In the genomic region with DNA sequence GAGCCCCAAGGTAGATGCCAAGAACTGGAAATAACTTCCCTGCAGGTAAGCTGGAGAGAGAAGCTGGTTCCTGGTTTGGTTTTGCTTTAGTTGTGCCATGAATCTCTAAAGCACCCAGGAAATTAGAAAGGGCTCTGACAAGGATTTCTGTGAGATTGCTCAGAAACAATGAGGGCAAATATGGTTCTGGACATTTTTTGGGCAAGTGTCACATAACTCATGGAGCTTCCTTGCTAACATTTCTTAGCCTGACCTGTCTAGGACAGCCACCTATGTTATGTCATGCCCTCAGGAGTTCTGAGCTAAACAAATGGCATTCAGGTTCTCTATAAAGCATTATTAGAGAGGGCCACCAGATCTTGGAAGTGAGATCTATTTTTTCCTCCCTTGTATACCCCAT, we compare ENCODE assay signal across 23 cellular contexts.
DNase-seq lines count a peak whose midpoint lies in the region; ATAC-seq, FAIRE-seq and TF ChIP-seq lines count a peak whose summit lies in the region.
"Had no signal": no experiment of that assay in that cellular context is flagged by ENCODE, and none has a peak within 500 bp of the region (broad histone marks: within the 10 kb centered on the region; RNA-seq: fewer than 3 reads in every experiment).

No MANE protein-coding gene starts in this region.

- TF ChIP-seq CTCF in astrocyte (IDR thresholded peaks at IDR 0.05; ENCODE audit: insufficient read depth, low read depth, low read length), result no peak
- TF ChIP-seq CTCF in neural progenitor cell (IDR thresholded peaks at IDR 0.05), result no peak

- H4K8ac ChIP-seq in trophoblast cell (ENCODE audit: low read depth, low read length), result no peak overlapping the region

- H2BK5ac ChIP-seq in trophoblast cell (ENCODE audit: low read depth, low read length, poor library complexity), result no peak overlapping the region

- H3K27me3 ChIP-seq in astrocyte (ENCODE audit: insufficient read depth, low read length) (no peaks in the 10 kb centered on the region), neural progenitor cell (no peaks in the 10 kb centered on the region), trophoblast cell (ENCODE audit: insufficient read depth, low read length) (no peaks in the 10 kb centered on the region)
- H3K27me3 ChIP-seq: BE2C had no signal

- H3K27me3 Mint-ChIP-seq in astrocyte (ENCODE audit: low read depth, unreplicated experiment) (no peaks in the 10 kb centered on the region), neural progenitor cell (ENCODE audit: insufficient read depth, low read depth) (peaks cover 3% of the 10 kb centered on the region)
- no peaks in the 10 kb centered on the region for H3K27me3 Mint-ChIP-seq in activated naive CD8-positive, alpha-beta T cell treated with anti-CD3 and anti-CD28 coated beads for 36 hours
- H3K27me3 Mint-ChIP-seq: CD4-positive, alpha-beta T cell had no signal

- H4K20me1 ChIP-seq in astrocyte (ENCODE audit: insufficient read depth, low read length) (no peaks in the 10 kb centered on the region), neural progenitor cell (ENCODE audit: low read depth) (no peaks in the 10 kb centered on the region)
- H4K20me1 ChIP-seq: BLaER1 had no signal

- H3K36me3 Mint-ChIP-seq in astrocyte (ENCODE audit: low read depth, unreplicated experiment), result no peaks in the 10 kb centered on the region
- no peaks in the 10 kb centered on the region for H3K36me3 Mint-ChIP-seq in neural progenitor cell
- H3K36me3 Mint-ChIP-seq in activated naive CD8-positive, alpha-beta T cell treated with anti-CD3 and anti-CD28 coated beads for 36 hours, result no peaks in the 10 kb centered on the region
- H3K36me3 Mint-ChIP-seq: CD8-positive, alpha-beta T cell had no signal

- H2BK120ac ChIP-seq in trophoblast cell (ENCODE audit: insufficient read depth, low read length, poor library complexity), result no peak overlapping the region

- H3K9me3 ChIP-seq in astrocyte (ENCODE audit: insufficient read depth, low read depth, low read length), result no peaks in the 10 kb centered on the region
- no peaks in the 10 kb centered on the region for H3K9me3 ChIP-seq in neural progenitor cell (ENCODE audit: low read depth)
- no peaks in the 10 kb centered on the region for H3K9me3 ChIP-seq in trophoblast cell (ENCODE audit: insufficient read depth, low read depth, low read length)
- H3K9me3 ChIP-seq: BE2C, BLaER1, Caco-2 had no signal

- intact Hi-C loops in left colon (cut with DNase I, micrococcal nuclease), result no loop called here

- H3K18ac ChIP-seq in trophoblast cell (ENCODE audit: low read length), result no peak overlapping the region

- no peak for ATAC-seq in GM21723 (IDR thresholded peaks at IDR 0.05; ENCODE audit: unreplicated experiment)
- ATAC-seq in left colon, result no peak
- ATAC-seq: CD8-positive, alpha-beta T cell had no signal

- no peak overlapping the region for H3K4me3 Mint-ChIP-seq in astrocyte (ENCODE audit: unreplicated experiment)
- no peak overlapping the region for H3K4me3 Mint-ChIP-seq in neural progenitor cell
- H3K4me3 Mint-ChIP-seq in activated naive CD8-positive, alpha-beta T cell treated with anti-CD3 and anti-CD28 coated beads for 36 hours, result no peak overlapping the region
- H3K4me3 Mint-ChIP-seq: CD4-positive, alpha-beta T cell; CD8-positive, alpha-beta T cell had no signal

- peaks cover 4% of the 10 kb centered on the region for H3K79me1 ChIP-seq in trophoblast cell (ENCODE audit: low read length)

- H2AK5ac ChIP-seq in trophoblast cell (ENCODE audit: low read length), result no peak overlapping the region

- no peak overlapping the region for H3K27ac Mint-ChIP-seq in astrocyte (ENCODE audit: unreplicated experiment)
- peak overlapping the region; percentile 42 for H3K27ac Mint-ChIP-seq in neural progenitor cell
- no peak overlapping the region for H3K27ac Mint-ChIP-seq in activated naive CD8-positive, alpha-beta T cell treated with anti-CD3 and anti-CD28 coated beads for 36 hours
- H3K27ac Mint-ChIP-seq: CD4-positive, alpha-beta T cell; CD8-positive, alpha-beta T cell had no signal

- H3K27ac ChIP-seq in astrocyte (ENCODE audit: low read depth, low read length) (no peak overlapping the region), neural progenitor cell (no peak overlapping the region), trophoblast cell (ENCODE audit: low read depth, low read length) (no peak overlapping the region)
- H3K27ac ChIP-seq: BLaER1 had no signal

- H2AFZ ChIP-seq in astrocyte (ENCODE audit: low read depth, low read length), result no peak overlapping the region
- no peak overlapping the region for H2AFZ ChIP-seq in neural progenitor cell (replicated peaks)
- no peak overlapping the region for H2AFZ ChIP-seq in trophoblast cell (ENCODE audit: insufficient read depth, low read length, poor library complexity)

- peaks cover 13% of the 10 kb centered on the region for H3K4me1 ChIP-seq in astrocyte (ENCODE audit: insufficient read depth, low read length)
- H3K4me1 ChIP-seq in neural progenitor cell, result no peaks in the 10 kb centered on the region
- peaks cover 6 to 13% of the 10 kb centered on the region in 2 experiments for H3K4me1 ChIP-seq in trophoblast cell (ENCODE audit: control insufficient read depth in 1 of 2, insufficient read depth in 2 of 2, low read length in 2 of 2)
- H3K4me1 ChIP-seq: BE2C, Caco-2 had no signal

- no peak overlapping the region for H3K14ac ChIP-seq in trophoblast cell (ENCODE audit: low read length)

- H3K4me1 Mint-ChIP-seq in astrocyte (ENCODE audit: low read depth, unreplicated experiment), result peaks cover 19% of the 10 kb centered on the region
- peaks cover 13% of the 10 kb centered on the region for H3K4me1 Mint-ChIP-seq in neural progenitor cell
- H3K4me1 Mint-ChIP-seq in activated naive CD8-positive, alpha-beta T cell treated with anti-CD3 and anti-CD28 coated beads for 36 hours, result peaks cover 2% of the 10 kb centered on the region

- FAIRE-seq in astrocyte (lab: Jason Lieb, UNC), result peak; percentile 80
- FAIRE-seq: A204.1, D721Med, G401.6, GM12891, GM19239 had no signal

- H3K4me2 ChIP-seq in astrocyte (ENCODE audit: low read length) (no peak overlapping the region), neural progenitor cell (no peak overlapping the region), trophoblast cell (ENCODE audit: low read length) (no peak overlapping the region)
- H3K4me2 ChIP-seq: BLaER1 had no signal

- H3K4me3 ChIP-seq in astrocyte (ENCODE audit: insufficient read depth, low read depth, low read length) (no peak overlapping the region), neural progenitor cell (no peak overlapping the region), trophoblast cell (ENCODE audit: low read depth, low read length) (no peak overlapping the region)
- H3K4me3 ChIP-seq: BLaER1 had no signal

- DNase-seq in astrocyte (ENCODE audit: low read depth) (no peak), neural progenitor cell (ENCODE audit: low spot score) (no peak), trophoblast cell (peak; percentile 70 to 84), ecto neural progenitor cell (ENCODE audit: low spot score) (no peak), left colon (no peak)
- no peak for DNase-seq in activated naive CD8-positive, alpha-beta T cell treated with anti-CD3 and anti-CD28 coated beads for 36 hours
- DNase-seq: 8988T; ACHN; BE2C; C1 segment of cervical spinal cord; Caco-2; Calu3; CD4-positive, alpha-beta T cell; CD8-positive, alpha-beta T cell; DMS79 treated with DMSO at 0.1 percent for 48 hours; GF-D8 had no signal

- no peaks in the 10 kb centered on the region for H3F3A ChIP-seq in neural progenitor cell (ENCODE audit: low read depth)

- no peak overlapping the region for H4K12ac ChIP-seq in trophoblast cell (ENCODE audit: low read depth, low read length)

- H3K9me3 Mint-ChIP-seq in astrocyte (ENCODE audit: unreplicated experiment) (no peaks in the 10 kb centered on the region), neural progenitor cell (no peaks in the 10 kb centered on the region)
- no peaks in the 10 kb centered on the region for H3K9me3 Mint-ChIP-seq in activated naive CD8-positive, alpha-beta T cell treated with anti-CD3 and anti-CD28 coated beads for 36 hours
- H3K9me3 Mint-ChIP-seq: CD4-positive, alpha-beta T cell; CD8-positive, alpha-beta T cell had no signal

- H3K9ac ChIP-seq in astrocyte (ENCODE audit: low read length), result no peak overlapping the region
- no peak overlapping the region for H3K9ac ChIP-seq in neural progenitor cell
- H3K9ac ChIP-seq in trophoblast cell (ENCODE audit: low read length), result no peak overlapping the region
- H3K9ac ChIP-seq: BLaER1 had no signal

- H3K79me2 ChIP-seq in astrocyte (ENCODE audit: insufficient read depth, low read length) (no peaks in the 10 kb centered on the region), neural progenitor cell (ENCODE audit: low read depth) (no peaks in the 10 kb centered on the region), trophoblast cell (ENCODE audit: control insufficient read depth, insufficient read depth, low read length, poor library complexity) (no peaks in the 10 kb centered on the region)

- H3K36me3 ChIP-seq in astrocyte (ENCODE audit: insufficient read depth, low read length) (no peaks in the 10 kb centered on the region), neural progenitor cell (no peaks in the 10 kb centered on the region), trophoblast cell (ENCODE audit: control insufficient read depth in 1 of 2, insufficient read depth in 2 of 2, low read length in 2 of 2) (no peaks in the 10 kb centered on the region)
- H3K36me3 ChIP-seq: BE2C, BLaER1 had no signal

- no peak overlapping the region for H3K23ac ChIP-seq in trophoblast cell (ENCODE audit: low read length)

- H4K91ac ChIP-seq in trophoblast cell (ENCODE audit: low read depth, low read length), result no peak overlapping the region

- H2BK12ac ChIP-seq in trophoblast cell (ENCODE audit: low read length), result no peak overlapping the region

- no peak overlapping the region for H3K4ac ChIP-seq in trophoblast cell (ENCODE audit: low read depth, low read length)

Comparison
In these comparisons a context has a peak if more than half of its experiments do, and no peak if none do; other contexts are left out.
1. DNase-seq: peak in trophoblast cell (2 of 2); none in astrocyte (single experiment), neural progenitor cell (single experiment), activated naive CD8-positive, alpha-beta T cell treated with anti-CD3 and anti-CD28 coated beads for 36 hours (single experiment), ecto neural progenitor cell (single experiment) and left colon (0 of 2).